ENCODE assay signal across 17 cellular contexts in the genomic region with DNA sequence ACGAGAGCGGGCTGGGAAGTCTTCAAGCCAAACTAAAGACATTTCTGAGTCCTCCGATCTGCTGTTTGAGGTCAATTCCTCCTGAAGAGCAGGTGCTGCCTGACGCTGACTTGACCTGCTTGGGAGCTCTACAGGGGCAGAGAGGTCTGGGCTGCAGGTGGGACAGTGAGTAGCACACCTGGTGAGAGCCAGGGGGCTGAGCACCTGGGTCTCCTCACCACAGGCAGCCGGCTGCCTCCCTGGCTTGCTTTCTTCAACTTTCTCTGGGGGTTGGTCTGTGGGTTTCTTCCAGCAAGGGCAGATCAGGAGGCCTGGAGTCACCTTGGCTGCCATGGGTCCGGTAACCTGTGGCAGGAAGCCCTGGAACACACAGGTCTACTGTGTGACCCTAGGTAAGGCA.
DNase-seq lines count a peak whose midpoint lies in the region; ATAC-seq and TF ChIP-seq lines count a peak whose summit lies in the region.
"Had no signal": no experiment of that assay in that cellular context is flagged by ENCODE, and none has a peak within 500 bp of the region (broad histone marks: within the 10 kb centered on the region; RNA-seq: fewer than 3 reads in every experiment).

No MANE protein-coding gene starts in this region.

- TF ChIP-seq CTCF in MM.1S (IDR thresholded peaks at IDR 0.05; ENCODE audit: low read length) (no peak), GM20000 (IDR thresholded peaks at IDR 0.05; ENCODE audit: extremely low read depth, missing control alignments) (no peak)

- no peaks in the 10 kb centered on the region for H3K9me2 ChIP-seq in MM.1S (replicated peaks; ENCODE audit: insufficient read depth, low read length)

- H3K9me3 ChIP-seq in MM.1S (replicated peaks; ENCODE audit: insufficient read depth, low read length) = no peaks in the 10 kb centered on the region
- H3K9me3 ChIP-seq: Peyer's patch had no signal

- H3K79me2 ChIP-seq in MM.1S (ENCODE audit: low read length) = no peaks in the 10 kb centered on the region

- no peaks in the 10 kb centered on the region for H3K27me3 ChIP-seq in MM.1S (replicated peaks; ENCODE audit: insufficient read depth, low read length)
- H3K27me3 ChIP-seq: Peyer's patch had no signal

- no peak overlapping the region for H3K27ac Mint-ChIP-seq in activated CD8-positive, alpha-beta memory T cell treated with anti-CD3 and anti-CD28 coated beads, Interleukin-2, amount 10 ng/mL, durations not matched to agents 7 days and 5 days
- peak overlapping the region; percentile 42 for H3K27ac Mint-ChIP-seq in activated naive CD8-positive, alpha-beta T cell treated with anti-CD3 and anti-CD28 coated beads for 36 hours
- peak overlapping the region; percentile 67 for H3K27ac Mint-ChIP-seq in stimulated activated effector memory CD8-positive, alpha-beta T cell treated with anti-CD3 and anti-CD28 coated beads, Interleukin-12 subunit alpha, Interleukin-12 subunit beta, amount 100 ng/mL, for 72 hours

- H2AFZ ChIP-seq in MM.1S (ENCODE audit: low read length) = no peak overlapping the region

- peak; percentile 29 for DNase-seq in activated CD8-positive, alpha-beta memory T cell treated with anti-CD3 and anti-CD28 coated beads, Interleukin-2, amount 10 ng/mL, durations not matched to agents 7 days and 5 days
- no peak for DNase-seq in activated CD8-positive, alpha-beta memory T cell treated with anti-CD3 and anti-CD28 coated beads for 24 hours
- peak; percentile 12 for DNase-seq in MM.1S
- DNase-seq in activated naive CD8-positive, alpha-beta T cell treated with anti-CD3 and anti-CD28 coated beads for 36 hours = no peak
- no peak for DNase-seq in stimulated activated effector memory CD8-positive, alpha-beta T cell treated with anti-CD3 and anti-CD28 coated beads, Interleukin-12 subunit alpha, Interleukin-12 subunit beta, amount 100 ng/mL, for 72 hours (ENCODE audit: low spot score in 2 of 2)
- DNase-seq in GM20000 (ENCODE audit: low spot score) = no peak
- DNase-seq in UCSD-AML1 (lab: John Stamatoyannopoulos, UW; ENCODE audit: unreplicated experiment) = no peak
- DNase-seq: H7, Kasumi-1, NCI-H1417 treated with DMSO at 0.1 percent for 48 hours, NCI-H187, NCI-H446, NCI-H526, Peyer's patch, Right ventricle myocardium superior had no signal

- CTCF ChIA-PET in activated CD8-positive, alpha-beta memory T cell treated with anti-CD3 and anti-CD28 coated beads, Interleukin-2, amount 10 ng/mL, durations not matched to agents 7 days and 5 days (lab: Charles Lee) = no interaction called here

- ATAC-seq in activated CD8-positive, alpha-beta memory T cell treated with anti-CD3 and anti-CD28 coated beads, Interleukin-2, amount 10 ng/mL, durations not matched to agents 7 days and 5 days = no peak
- ATAC-seq in stimulated activated effector memory CD8-positive, alpha-beta T cell treated with anti-CD3 and anti-CD28 coated beads, Interleukin-12 subunit alpha, Interleukin-12 subunit beta, amount 100 ng/mL, for 72 hours = no peak
- ATAC-seq in HG02840 (IDR thresholded peaks at IDR 0.05; ENCODE audit: low FRiP score, unreplicated experiment) = no peak

- H3K9me3 Mint-ChIP-seq in activated CD8-positive, alpha-beta memory T cell treated with anti-CD3 and anti-CD28 coated beads, Interleukin-2, amount 10 ng/mL, durations not matched to agents 7 days and 5 days (ENCODE audit: low read depth) = no peaks in the 10 kb centered on the region
- no peaks in the 10 kb centered on the region for H3K9me3 Mint-ChIP-seq in activated naive CD8-positive, alpha-beta T cell treated with anti-CD3 and anti-CD28 coated beads for 36 hours
- no peaks in the 10 kb centered on the region for H3K9me3 Mint-ChIP-seq in stimulated activated effector memory CD8-positive, alpha-beta T cell treated with anti-CD3 and anti-CD28 coated beads, Interleukin-12 subunit alpha, Interleukin-12 subunit beta, amount 100 ng/mL, for 72 hours

- no peak overlapping the region for H3K27ac ChIP-seq in MM.1S (ENCODE audit: low read length)
- H3K27ac ChIP-seq: Peyer's patch had no signal

- H3K36me3 Mint-ChIP-seq in activated CD8-positive, alpha-beta memory T cell treated with anti-CD3 and anti-CD28 coated beads, Interleukin-2, amount 10 ng/mL, durations not matched to agents 7 days and 5 days = no peaks in the 10 kb centered on the region
- peaks cover 52% of the 10 kb centered on the region for H3K36me3 Mint-ChIP-seq in activated naive CD8-positive, alpha-beta T cell treated with anti-CD3 and anti-CD28 coated beads for 36 hours
- H3K36me3 Mint-ChIP-seq in stimulated activated effector memory CD8-positive, alpha-beta T cell treated with anti-CD3 and anti-CD28 coated beads, Interleukin-12 subunit alpha, Interleukin-12 subunit beta, amount 100 ng/mL, for 72 hours = peaks cover 7% of the 10 kb centered on the region

- no peak overlapping the region for H3K4me2 ChIP-seq in MM.1S (ENCODE audit: low read depth, low read length)

- H3K4me1 Mint-ChIP-seq in activated CD8-positive, alpha-beta memory T cell treated with anti-CD3 and anti-CD28 coated beads, Interleukin-2, amount 10 ng/mL, durations not matched to agents 7 days and 5 days = no peaks in the 10 kb centered on the region
- peaks cover 19% of the 10 kb centered on the region for H3K4me1 Mint-ChIP-seq in activated naive CD8-positive, alpha-beta T cell treated with anti-CD3 and anti-CD28 coated beads for 36 hours
- peaks cover 39% of the 10 kb centered on the region for H3K4me1 Mint-ChIP-seq in stimulated activated effector memory CD8-positive, alpha-beta T cell treated with anti-CD3 and anti-CD28 coated beads, Interleukin-12 subunit alpha, Interleukin-12 subunit beta, amount 100 ng/mL, for 72 hours

- no peaks in the 10 kb centered on the region for H3K27me3 Mint-ChIP-seq in activated CD8-positive, alpha-beta memory T cell treated with anti-CD3 and anti-CD28 coated beads, Interleukin-2, amount 10 ng/mL, durations not matched to agents 7 days and 5 days
- no peaks in the 10 kb centered on the region for H3K27me3 Mint-ChIP-seq in activated naive CD8-positive, alpha-beta T cell treated with anti-CD3 and anti-CD28 coated beads for 36 hours

- H3K4me3 Mint-ChIP-seq in activated CD8-positive, alpha-beta memory T cell treated with anti-CD3 and anti-CD28 coated beads, Interleukin-2, amount 10 ng/mL, durations not matched to agents 7 days and 5 days = no peak overlapping the region
- H3K4me3 Mint-ChIP-seq in activated naive CD8-positive, alpha-beta T cell treated with anti-CD3 and anti-CD28 coated beads for 36 hours = no peak overlapping the region
- H3K4me3 Mint-ChIP-seq in stimulated activated effector memory CD8-positive, alpha-beta T cell treated with anti-CD3 and anti-CD28 coated beads, Interleukin-12 subunit alpha, Interleukin-12 subunit beta, amount 100 ng/mL, for 72 hours = no peak overlapping the region
- H3K4me3 Mint-ChIP-seq: CD14-positive monocyte had no signal

- H3K4me3 ChIP-seq in MM.1S (ENCODE audit: low read length) = no peak overlapping the region
- H3K4me3 ChIP-seq: Peyer's patch had no signal

- no peaks in the 10 kb centered on the region for H4K20me1 ChIP-seq in MM.1S (ENCODE audit: insufficient read depth, low read length)

- H3K4me1 ChIP-seq in MM.1S (ENCODE audit: low read length) = no peaks in the 10 kb centered on the region
- H3K4me1 ChIP-seq: Peyer's patch had no signal

- H3K9ac ChIP-seq in MM.1S (ENCODE audit: low read length) = no peak overlapping the region

- no peaks in the 10 kb centered on the region for H3K36me3 ChIP-seq in MM.1S (replicated peaks; ENCODE audit: insufficient read depth, low read length)
- H3K36me3 ChIP-seq: Peyer's patch had no signal

- H3F3A ChIP-seq in MM.1S (ENCODE audit: insufficient read depth, low read length) = no peaks in the 10 kb centered on the region

Comparison
In these comparisons a context has a peak if more than half of its experiments do, and no peak if none do; other contexts are left out.
1. DNase-seq: peak in activated CD8-positive, alpha-beta memory T cell treated with anti-CD3 and anti-CD28 coated beads, Interleukin-2, amount 10 ng/mL, durations not matched to agents 7 days and 5 days (single experiment) and MM.1S (single experiment); none in activated CD8-positive, alpha-beta memory T cell treated with anti-CD3 and anti-CD28 coated beads for 24 hours (single experiment), activated naive CD8-positive, alpha-beta T cell treated with anti-CD3 and anti-CD28 coated beads for 36 hours (single experiment), stimulated activated effector memory CD8-positive, alpha-beta T cell treated with anti-CD3 and anti-CD28 coated beads, Interleukin-12 subunit alpha, Interleukin-12 subunit beta, amount 100 ng/mL, for 72 hours (0 of 2), GM20000 (single experiment) and UCSD-AML1 (single experiment).